In genomic region chr13:77515785-77516184, GRCh38 we compare ENCODE assay signal across 1 cellular context.
TF ChIP-seq lines count a peak whose summit lies in the region.

No MANE protein-coding gene starts in this region.

TF ChIP-seq in GM23338, 12 proteins besides CTCF, POLR2A, EP300 and RAD21 (continued from another document):
- TF ChIP-seq REST (IDR thresholded peaks at IDR 0.05; ENCODE audit: unreplicated experiment) (no peak), NANOG (IDR thresholded peaks at IDR 0.05; ENCODE audit: borderline replicate concordance) (no peak), ZNF114 (CRISPR knock-in tag; IDR thresholded peaks at IDR 0.05) (no peak), POLR2AphosphoS5 (IDR thresholded peaks at IDR 0.05; ENCODE audit: low read depth) (no peak), ZNF331 (CRISPR knock-in tag; IDR thresholded peaks at IDR 0.05; ENCODE audit: low read depth) (no peak), CREB1 (CRISPR knock-in tag; IDR thresholded peaks at IDR 0.05; ENCODE audit: low read depth) (no peak), EZH2 (IDR thresholded peaks at IDR 0.05; ENCODE audit: low read depth, unreplicated experiment) (no peak), ETS1 (IDR thresholded peaks at IDR 0.05) (no peak)
- TF ChIP-seq, protein P1, sequence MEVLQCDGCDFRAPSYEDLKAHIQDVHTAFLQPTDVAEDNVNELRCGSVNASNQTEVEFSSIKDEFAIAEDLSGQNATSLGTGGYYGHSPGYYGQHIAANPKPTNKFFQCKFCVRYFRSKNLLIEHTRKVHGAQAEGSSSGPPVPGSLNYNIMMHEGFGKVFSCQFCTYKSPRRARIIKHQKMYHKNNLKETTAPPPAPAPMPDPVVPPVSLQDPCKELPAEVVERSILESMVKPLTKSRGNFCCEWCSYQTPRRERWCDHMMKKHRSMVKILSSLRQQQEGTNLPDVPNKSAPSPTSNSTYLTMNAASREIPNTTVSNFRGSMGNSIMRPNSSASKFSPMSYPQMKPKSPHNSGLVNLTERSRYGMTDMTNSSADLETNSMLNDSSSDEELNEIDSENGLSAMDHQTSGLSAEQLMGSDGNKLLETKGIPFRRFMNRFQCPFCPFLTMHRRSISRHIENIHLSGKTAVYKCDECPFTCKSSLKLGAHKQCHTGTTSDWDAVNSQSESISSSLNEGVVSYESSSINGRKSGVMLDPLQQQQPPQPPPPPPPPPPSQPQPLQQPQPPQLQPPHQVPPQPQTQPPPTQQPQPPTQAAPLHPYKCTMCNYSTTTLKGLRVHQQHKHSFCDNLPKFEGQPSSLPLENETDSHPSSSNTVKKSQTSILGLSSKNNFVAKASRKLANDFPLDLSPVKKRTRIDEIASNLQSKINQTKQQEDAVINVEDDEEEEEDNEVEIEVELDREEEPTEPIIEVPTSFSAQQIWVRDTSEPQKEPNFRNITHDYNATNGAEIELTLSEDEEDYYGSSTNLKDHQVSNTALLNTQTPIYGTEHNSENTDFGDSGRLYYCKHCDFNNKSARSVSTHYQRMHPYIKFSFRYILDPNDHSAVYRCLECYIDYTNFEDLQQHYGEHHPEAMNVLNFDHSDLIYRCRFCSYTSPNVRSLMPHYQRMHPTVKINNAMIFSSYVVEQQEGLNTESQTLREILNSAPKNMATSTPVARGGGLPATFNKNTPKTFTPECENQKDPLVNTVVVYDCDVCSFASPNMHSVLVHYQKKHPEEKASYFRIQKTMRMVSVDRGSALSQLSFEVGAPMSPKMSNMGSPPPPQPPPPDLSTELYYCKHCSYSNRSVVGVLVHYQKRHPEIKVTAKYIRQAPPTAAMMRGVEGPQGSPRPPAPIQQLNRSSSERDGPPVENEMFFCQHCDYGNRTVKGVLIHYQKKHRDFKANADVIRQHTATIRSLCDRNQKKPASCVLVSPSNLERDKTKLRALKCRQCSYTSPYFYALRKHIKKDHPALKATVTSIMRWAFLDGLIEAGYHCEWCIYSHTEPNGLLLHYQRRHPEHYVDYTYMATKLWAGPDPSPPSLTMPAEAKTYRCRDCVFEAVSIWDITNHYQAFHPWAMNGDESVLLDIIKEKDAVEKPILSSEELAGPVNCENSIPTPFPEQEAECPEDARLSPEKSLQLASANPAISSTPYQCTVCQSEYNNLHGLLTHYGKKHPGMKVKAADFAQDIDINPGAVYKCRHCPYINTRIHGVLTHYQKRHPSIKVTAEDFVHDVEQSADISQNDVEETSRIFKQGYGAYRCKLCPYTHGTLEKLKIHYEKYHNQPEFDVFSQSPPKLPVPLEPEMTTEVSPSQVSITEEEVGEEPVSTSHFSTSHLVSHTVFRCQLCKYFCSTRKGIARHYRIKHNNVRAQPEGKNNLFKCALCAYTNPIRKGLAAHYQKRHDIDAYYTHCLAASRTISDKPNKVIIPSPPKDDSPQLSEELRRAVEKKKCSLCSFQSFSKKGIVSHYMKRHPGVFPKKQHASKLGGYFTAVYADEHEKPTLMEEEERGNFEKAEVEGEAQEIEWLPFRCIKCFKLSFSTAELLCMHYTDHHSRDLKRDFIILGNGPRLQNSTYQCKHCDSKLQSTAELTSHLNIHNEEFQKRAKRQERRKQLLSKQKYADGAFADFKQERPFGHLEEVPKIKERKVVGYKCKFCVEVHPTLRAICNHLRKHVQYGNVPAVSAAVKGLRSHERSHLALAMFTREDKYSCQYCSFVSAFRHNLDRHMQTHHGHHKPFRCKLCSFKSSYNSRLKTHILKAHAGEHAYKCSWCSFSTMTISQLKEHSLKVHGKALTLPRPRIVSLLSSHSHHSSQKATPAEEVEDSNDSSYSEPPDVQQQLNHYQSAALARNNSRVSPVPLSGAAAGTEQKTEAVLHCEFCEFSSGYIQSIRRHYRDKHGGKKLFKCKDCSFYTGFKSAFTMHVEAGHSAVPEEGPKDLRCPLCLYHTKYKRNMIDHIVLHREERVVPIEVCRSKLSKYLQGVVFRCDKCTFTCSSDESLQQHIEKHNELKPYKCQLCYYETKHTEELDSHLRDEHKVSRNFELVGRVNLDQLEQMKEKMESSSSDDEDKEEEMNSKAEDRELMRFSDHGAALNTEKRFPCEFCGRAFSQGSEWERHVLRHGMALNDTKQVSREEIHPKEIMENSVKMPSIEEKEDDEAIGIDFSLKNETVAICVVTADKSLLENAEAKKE (CRISPR knock-in tag; IDR thresholded peaks at IDR 0.05) = no peak
